19 cellular contexts compared by ENCODE assay signal in genomic region chr10:128295003-128295402, GRCh38.
A peak's percentile ranks its signal among the peaks of the same experiment; 100 is the strongest.
DNase-seq lines count a peak whose midpoint lies in the region; ATAC-seq and TF ChIP-seq lines count a peak whose summit lies in the region.
"Had no signal": no experiment of that assay in that cellular context is flagged by ENCODE, and none has a peak within 500 bp of the region (broad histone marks: within the 10 kb centered on the region; RNA-seq: fewer than 3 reads in every experiment).

No MANE protein-coding gene starts in this region.

- TF ChIP-seq POLR2A in NB4 (IDR thresholded peaks at IDR 0.05; ENCODE audit: extremely low read depth, insufficient read length) = no peak

- H3K4me3 ChIP-seq in NB4 (ENCODE audit: low read depth, low read length) (no peak overlapping the region), epithelial cell of proximal tubule (ENCODE audit: low read depth, low read length) (no peak overlapping the region)

- peaks cover 40% of the 10 kb centered on the region for H3K4me1 Mint-ChIP-seq in type B pancreatic cell (ENCODE audit: unreplicated experiment)
- H3K4me1 Mint-ChIP-seq: B cell had no signal

- no peak overlapping the region for H3K4me3 Mint-ChIP-seq in type B pancreatic cell
- H3K4me3 Mint-ChIP-seq: B cell; CD4-positive, alpha-beta T cell had no signal

- TF ChIP-seq CTCF in NB4 (IDR thresholded peaks at IDR 0.05; ENCODE audit: low read depth, low read length) (peak; percentile 13), epithelial cell of proximal tubule (conservative IDR thresholded peaks at IDR 0.05; ENCODE audit: low read depth, low read length) (peak; percentile 9), type B pancreatic cell (conservative IDR thresholded peaks at IDR 0.05) (peak; percentile 22)

- ATAC-seq in left cardiac atrium (no peak), HG03025 (IDR thresholded peaks at IDR 0.05; ENCODE audit: low FRiP score, unreplicated experiment) (no peak), GM21717 (IDR thresholded peaks at IDR 0.05; ENCODE audit: unreplicated experiment) (no peak)
- ATAC-seq: PC-3 had no signal

- DNase-seq in cardiac septum (ENCODE audit: low spot score) (peak; percentile 0), left cardiac atrium (no peak), NB4 (ENCODE audit: low read depth) (no peak), epithelial cell of proximal tubule (ENCODE audit: low read depth) (no peak), type B pancreatic cell (ENCODE audit: extremely low spot score, unreplicated experiment) (no peak)
- DNase-seq in activated effector memory CD4-positive, alpha-beta T cell treated with Interleukin-2 at 50 U/mL for 16 hours = no peak
- DNase-seq: 8988T; CD4-positive, alpha-beta T cell; DMS153; EL; IMR-90; NCI-H187; NCI-H226; NCI-H524; NCI-H82; PC-3 had no signal

- H3K27me3 Mint-ChIP-seq in type B pancreatic cell = peaks cover 19% of the 10 kb centered on the region
- H3K27me3 Mint-ChIP-seq: CD4-positive, alpha-beta T cell had no signal

- peaks cover 4% of the 10 kb centered on the region for H3K36me3 Mint-ChIP-seq in type B pancreatic cell

- H3K27ac Mint-ChIP-seq in type B pancreatic cell = no peak overlapping the region
- H3K27ac Mint-ChIP-seq: B cell; CD4-positive, alpha-beta T cell had no signal

- intact Hi-C loops in cardiac septum (cut with DNase I) = no loop called here
- intact Hi-C loops in left cardiac atrium (cut with DNase I) = no loop called here

- H3K9me3 Mint-ChIP-seq in type B pancreatic cell = peaks cover 5% of the 10 kb centered on the region
